In genomic region chr4:80610845-80611244, GRCh38 we compare ENCODE assay signal across 1 cellular context.
TF ChIP-seq lines count a peak whose summit lies in the region.

No MANE protein-coding gene starts in this region.

TF ChIP-seq in HEK293, 187 proteins besides CTCF, POLR2A, EP300 and RAD21 (continued from another document):
- TF ChIP-seq ZNF629 (tag by site-specific recombination; IDR thresholded peaks at IDR 0.05) (peak; percentile 47), GLI2 (tag by site-specific recombination; IDR thresholded peaks at IDR 0.05; ENCODE audit: borderline replicate concordance, low read depth) (peak; percentile 60; the same call in 1 of the 2 replicates), BCL6B (tag by site-specific recombination; IDR thresholded peaks at IDR 0.05) (0 out of 2 replicates have a peak, but pooled peaks have one; percentile 37), ZEB2 (tag by site-specific recombination; IDR thresholded peaks at IDR 0.05) (peak; percentile 31; the same call in 1 of the 2 replicates), FEZF1 (tag by site-specific recombination; IDR thresholded peaks at IDR 0.05) (peak; percentile 93), ZNF248 (tag by site-specific recombination; IDR thresholded peaks at IDR 0.05) (no peak), ZNF560 (tag by site-specific recombination; IDR thresholded peaks at IDR 0.05; ENCODE audit: borderline replicate concordance) (no peak), ZNF24 (tag by site-specific recombination; IDR thresholded peaks at IDR 0.05) (0 out of 2 replicates have a peak, but pooled peaks have one; percentile 19), IKZF3 (tag by site-specific recombination; IDR thresholded peaks at IDR 0.05) (peak; percentile 67), ZNF843 (tag by site-specific recombination; IDR thresholded peaks at IDR 0.05) (peak; percentile 93), ZNF155 (tag by site-specific recombination; IDR thresholded peaks at IDR 0.05) (no peak)
- TF ChIP-seq, protein P1, sequence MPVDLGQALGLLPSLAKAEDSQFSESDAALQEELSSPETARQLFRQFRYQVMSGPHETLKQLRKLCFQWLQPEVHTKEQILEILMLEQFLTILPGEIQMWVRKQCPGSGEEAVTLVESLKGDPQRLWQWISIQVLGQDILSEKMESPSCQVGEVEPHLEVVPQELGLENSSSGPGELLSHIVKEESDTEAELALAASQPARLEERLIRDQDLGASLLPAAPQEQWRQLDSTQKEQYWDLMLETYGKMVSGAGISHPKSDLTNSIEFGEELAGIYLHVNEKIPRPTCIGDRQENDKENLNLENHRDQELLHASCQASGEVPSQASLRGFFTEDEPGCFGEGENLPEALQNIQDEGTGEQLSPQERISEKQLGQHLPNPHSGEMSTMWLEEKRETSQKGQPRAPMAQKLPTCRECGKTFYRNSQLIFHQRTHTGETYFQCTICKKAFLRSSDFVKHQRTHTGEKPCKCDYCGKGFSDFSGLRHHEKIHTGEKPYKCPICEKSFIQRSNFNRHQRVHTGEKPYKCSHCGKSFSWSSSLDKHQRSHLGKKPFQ (tag by site-specific recombination; IDR thresholded peaks at IDR 0.05): no peak
- TF ChIP-seq, protein P2, sequence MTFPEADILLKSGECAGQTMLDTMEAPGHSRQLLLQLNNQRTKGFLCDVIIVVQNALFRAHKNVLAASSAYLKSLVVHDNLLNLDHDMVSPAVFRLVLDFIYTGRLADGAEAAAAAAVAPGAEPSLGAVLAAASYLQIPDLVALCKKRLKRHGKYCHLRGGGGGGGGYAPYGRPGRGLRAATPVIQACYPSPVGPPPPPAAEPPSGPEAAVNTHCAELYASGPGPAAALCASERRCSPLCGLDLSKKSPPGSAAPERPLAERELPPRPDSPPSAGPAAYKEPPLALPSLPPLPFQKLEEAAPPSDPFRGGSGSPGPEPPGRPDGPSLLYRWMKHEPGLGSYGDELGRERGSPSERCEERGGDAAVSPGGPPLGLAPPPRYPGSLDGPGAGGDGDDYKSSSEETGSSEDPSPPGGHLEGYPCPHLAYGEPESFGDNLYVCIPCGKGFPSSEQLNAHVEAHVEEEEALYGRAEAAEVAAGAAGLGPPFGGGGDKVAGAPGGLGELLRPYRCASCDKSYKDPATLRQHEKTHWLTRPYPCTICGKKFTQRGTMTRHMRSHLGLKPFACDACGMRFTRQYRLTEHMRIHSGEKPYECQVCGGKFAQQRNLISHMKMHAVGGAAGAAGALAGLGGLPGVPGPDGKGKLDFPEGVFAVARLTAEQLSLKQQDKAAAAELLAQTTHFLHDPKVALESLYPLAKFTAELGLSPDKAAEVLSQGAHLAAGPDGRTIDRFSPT (tag by site-specific recombination; IDR thresholded peaks at IDR 0.05): peak; percentile 32; the same call in 1 of the 2 replicates
- TF ChIP-seq, protein P3, sequence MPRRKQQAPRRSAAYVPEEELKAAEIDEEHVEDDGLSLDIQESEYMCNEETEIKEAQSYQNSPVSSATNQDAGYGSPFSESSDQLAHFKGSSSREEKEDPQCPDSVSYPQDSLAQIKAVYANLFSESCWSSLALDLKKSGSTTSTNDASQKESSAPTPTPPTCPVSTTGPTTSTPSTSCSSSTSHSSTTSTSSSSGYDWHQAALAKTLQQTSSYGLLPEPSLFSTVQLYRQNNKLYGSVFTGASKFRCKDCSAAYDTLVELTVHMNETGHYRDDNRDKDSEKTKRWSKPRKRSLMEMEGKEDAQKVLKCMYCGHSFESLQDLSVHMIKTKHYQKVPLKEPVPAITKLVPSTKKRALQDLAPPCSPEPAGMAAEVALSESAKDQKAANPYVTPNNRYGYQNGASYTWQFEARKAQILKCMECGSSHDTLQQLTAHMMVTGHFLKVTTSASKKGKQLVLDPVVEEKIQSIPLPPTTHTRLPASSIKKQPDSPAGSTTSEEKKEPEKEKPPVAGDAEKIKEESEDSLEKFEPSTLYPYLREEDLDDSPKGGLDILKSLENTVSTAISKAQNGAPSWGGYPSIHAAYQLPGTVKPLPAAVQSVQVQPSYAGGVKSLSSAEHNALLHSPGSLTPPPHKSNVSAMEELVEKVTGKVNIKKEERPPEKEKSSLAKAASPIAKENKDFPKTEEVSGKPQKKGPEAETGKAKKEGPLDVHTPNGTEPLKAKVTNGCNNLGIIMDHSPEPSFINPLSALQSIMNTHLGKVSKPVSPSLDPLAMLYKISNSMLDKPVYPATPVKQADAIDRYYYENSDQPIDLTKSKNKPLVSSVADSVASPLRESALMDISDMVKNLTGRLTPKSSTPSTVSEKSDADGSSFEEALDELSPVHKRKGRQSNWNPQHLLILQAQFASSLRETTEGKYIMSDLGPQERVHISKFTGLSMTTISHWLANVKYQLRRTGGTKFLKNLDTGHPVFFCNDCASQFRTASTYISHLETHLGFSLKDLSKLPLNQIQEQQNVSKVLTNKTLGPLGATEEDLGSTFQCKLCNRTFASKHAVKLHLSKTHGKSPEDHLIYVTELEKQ (tag by site-specific recombination; IDR thresholded peaks at IDR 0.05; ENCODE audit: borderline replicate concordance): peak; percentile 75; the same call in 1 of the 2 replicates
TF ChIP-seq in HEK293: peak in this region for 24.
